Comparison of ENCODE assay signal across 22 cellular contexts in the genomic region with DNA sequence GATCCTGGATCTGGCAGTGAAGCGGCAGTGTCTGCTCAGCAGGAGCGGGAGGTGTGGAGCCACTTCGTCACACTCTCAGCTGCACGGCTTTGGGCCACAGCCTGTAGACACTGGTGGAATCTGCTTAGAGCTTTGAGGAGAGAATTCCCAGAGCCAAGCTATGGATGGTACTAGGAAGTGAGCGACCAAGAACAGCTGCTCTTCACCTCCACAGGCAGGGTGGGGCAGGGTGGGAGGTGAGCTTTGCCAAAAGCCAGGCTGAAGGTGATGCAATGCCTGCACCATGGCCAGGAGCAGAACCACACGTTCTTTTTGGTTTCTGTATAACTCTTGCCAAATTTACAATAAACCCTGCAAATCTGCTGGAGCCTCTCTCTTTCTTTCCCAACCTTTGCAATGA.
DNase-seq lines count a peak whose midpoint lies in the region; ATAC-seq and TF ChIP-seq lines count a peak whose summit lies in the region.
"Had no signal": no experiment of that assay in that cellular context is flagged by ENCODE, and none has a peak within 500 bp of the region (broad histone marks: within the 10 kb centered on the region; RNA-seq: fewer than 3 reads in every experiment).

No MANE protein-coding gene starts in this region.

- H3K9me3 ChIP-seq in thyroid gland, result no peaks in the 10 kb centered on the region
- H3K9me3 ChIP-seq: BE2C, Peyer's patch had no signal

- peak overlapping the region; percentile 82 for H3K27ac ChIP-seq in epithelial cell of prostate
- peak overlapping the region; percentile 71 to 93 (median 73) for H3K27ac ChIP-seq in thyroid gland
- H3K27ac ChIP-seq: 22Rv1, Peyer's patch had no signal

- no peak for ATAC-seq in HG03159 (IDR thresholded peaks at IDR 0.05; ENCODE audit: unreplicated experiment)

- intact Hi-C loops in thyroid gland (cut with DNase I), result no loop called here

- DNase-seq in DMS 273 (lab: John Stamatoyannopoulos, UW; ENCODE audit: unreplicated experiment) (peak; percentile 7), DMS 273 treated with DMSO at 0.1 percent for 48 hours (lab: John Stamatoyannopoulos, UW) (no peak), RPMI8226 (peak; percentile 17), epithelial cell of prostate (ENCODE audit: low read depth, low spot score) (no peak), thyroid gland (peak; percentile 34 to 44), NOMO-1 treated with DMSO at 0.1 percent for 48 hours (lab: John Stamatoyannopoulos, UW; ENCODE audit: unreplicated experiment) (no peak), NOMO-1 (lab: John Stamatoyannopoulos, UW; ENCODE audit: unreplicated experiment in 2 of 2) (no peak)
- DNase-seq: BE2C; DMS53; H7; NCI-H1105; NCI-H1436 treated with DMSO at 0.1 percent for 48 hours; NCI-H1930; NCI-H2107; NCI-H524 treated with DMSO at 0.1 percent for 48 hours; NCI-H774; NK-92 treated with Interleukin-12 subunit alpha and Interleukin-12 subunit beta, amount 100 ng/mL, for 24 hours; Peyer's patch; Right ventricle myocardium superior; T-helper 1 cell had no signal

- H3K36me3 ChIP-seq in thyroid gland, result no peaks in the 10 kb centered on the region
- H3K36me3 ChIP-seq: BE2C, Peyer's patch had no signal

- H3K27me3 ChIP-seq in thyroid gland, result no peaks in the 10 kb centered on the region
- H3K27me3 ChIP-seq: BE2C, Peyer's patch had no signal

- TF ChIP-seq CTCF in thyroid gland (IDR thresholded peaks at IDR 0.05), result no peak

- peaks cover 69 to 79% of the 10 kb centered on the region in 2 donors for H3K4me1 ChIP-seq in thyroid gland
- H3K4me1 ChIP-seq: BE2C, Peyer's patch had no signal

- no peak overlapping the region for H3K4me3 ChIP-seq in thyroid gland (replicated peaks in 1 of 3)
- H3K4me3 ChIP-seq: Peyer's patch had no signal

- no peak for TF ChIP-seq POLR2A in thyroid gland (IDR thresholded peaks at IDR 0.05)

- WGBS in thyroid gland, 2 donors, result 77 to 79% methylated on average over 5 to 6 of the region's 6 CpGs

Comparison
In these comparisons a context has a peak if more than half of its experiments do, and no peak if none do; other contexts are left out.
1. DNase-seq: peak in DMS 273 (single experiment), RPMI8226 (single experiment) and thyroid gland (2 of 2); none in DMS 273 treated with DMSO at 0.1 percent for 48 hours (single experiment), epithelial cell of prostate (single experiment), NOMO-1 treated with DMSO at 0.1 percent for 48 hours (single experiment) and NOMO-1 (0 of 2).